Comparison of ENCODE assay signal across 1 cellular context in genomic region chr15:83289160-83289559, GRCh38.
TF ChIP-seq lines count a peak whose summit lies in the region.

No MANE protein-coding gene starts in this region.

TF ChIP-seq in IMR-90, 13 proteins besides CTCF, POLR2A, EP300 and RAD21 (continued from another document):
- TF ChIP-seq RCOR1 (IDR thresholded peaks at IDR 0.05; ENCODE audit: insufficient replicate concordance, low read length) (no peak), CEBPB (IDR thresholded peaks at IDR 0.05; ENCODE audit: low read depth, low read length) (no peak), RFX5 (IDR thresholded peaks at IDR 0.05; ENCODE audit: low read depth, low read length) (no peak), NFE2L2 (IDR thresholded peaks at IDR 0.05; ENCODE audit: low read depth, low read length) (no peak), MAFK (IDR thresholded peaks at IDR 0.05; ENCODE audit: low read depth, low read length) (no peak)
